2 cellular contexts compared by ENCODE assay signal in the genomic region with DNA sequence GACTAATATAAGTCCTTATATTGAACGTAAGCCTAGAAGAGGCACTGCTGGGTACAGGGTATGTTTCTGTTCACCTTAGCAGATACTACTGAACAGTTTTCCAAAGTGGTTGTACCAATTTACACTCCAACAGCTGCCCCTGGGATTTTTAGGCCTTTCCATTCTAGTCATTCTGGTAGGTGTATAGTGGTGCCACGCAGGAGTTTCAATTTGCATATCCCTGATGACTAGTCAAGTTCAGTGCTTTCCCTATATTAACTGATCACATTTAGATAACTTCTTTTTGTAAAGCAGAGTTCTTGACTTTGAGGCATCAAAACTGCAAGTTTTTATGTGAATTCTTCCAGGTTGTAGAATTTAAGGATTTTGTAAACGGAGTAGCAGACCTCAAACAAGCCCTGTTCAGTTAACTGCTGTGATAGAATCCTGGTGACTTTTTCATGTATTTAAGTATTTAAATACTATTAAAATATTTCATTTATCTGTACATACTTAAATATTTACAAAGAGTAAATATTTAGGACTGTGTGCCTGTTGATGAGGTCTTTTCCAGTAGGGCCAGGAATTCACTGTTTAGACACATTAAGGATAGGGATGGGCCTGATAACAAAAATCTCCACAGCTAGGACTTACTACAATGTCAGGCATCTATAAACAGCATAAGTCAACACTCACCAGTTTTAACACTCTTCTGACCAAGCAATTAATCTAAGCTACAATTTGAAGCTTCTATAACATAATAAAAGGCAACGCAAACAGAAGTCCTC.
TF ChIP-seq lines count a peak whose summit lies in the region.

No MANE protein-coding gene starts in this region.

TF ChIP-seq in HepG2, 621 proteins besides CTCF, POLR2A, EP300 and RAD21:
- TF ChIP-seq, protein P1, sequence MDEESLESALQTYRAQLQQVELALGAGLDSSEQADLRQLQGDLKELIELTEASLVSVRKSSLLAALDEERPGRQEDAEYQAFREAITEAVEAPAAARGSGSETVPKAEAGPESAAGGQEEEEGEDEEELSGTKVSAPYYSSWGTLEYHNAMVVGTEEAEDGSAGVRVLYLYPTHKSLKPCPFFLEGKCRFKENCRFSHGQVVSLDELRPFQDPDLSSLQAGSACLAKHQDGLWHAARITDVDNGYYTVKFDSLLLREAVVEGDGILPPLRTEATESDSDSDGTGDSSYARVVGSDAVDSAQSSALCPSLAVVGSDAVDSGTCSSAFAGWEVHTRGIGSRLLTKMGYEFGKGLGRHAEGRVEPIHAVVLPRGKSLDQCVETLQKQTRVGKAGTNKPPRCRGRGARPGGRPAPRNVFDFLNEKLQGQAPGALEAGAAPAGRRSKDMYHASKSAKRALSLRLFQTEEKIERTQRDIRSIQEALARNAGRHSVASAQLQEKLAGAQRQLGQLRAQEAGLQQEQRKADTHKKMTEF (CRISPR knock-in tag; IDR thresholded peaks at IDR 0.05): no peak
- peak; percentile 70; the same call in 1 of the 2 replicates for TF ChIP-seq ZNF12 (CRISPR knock-in tag; IDR thresholded peaks at IDR 0.05)
- TF ChIP-seq, protein P2, sequence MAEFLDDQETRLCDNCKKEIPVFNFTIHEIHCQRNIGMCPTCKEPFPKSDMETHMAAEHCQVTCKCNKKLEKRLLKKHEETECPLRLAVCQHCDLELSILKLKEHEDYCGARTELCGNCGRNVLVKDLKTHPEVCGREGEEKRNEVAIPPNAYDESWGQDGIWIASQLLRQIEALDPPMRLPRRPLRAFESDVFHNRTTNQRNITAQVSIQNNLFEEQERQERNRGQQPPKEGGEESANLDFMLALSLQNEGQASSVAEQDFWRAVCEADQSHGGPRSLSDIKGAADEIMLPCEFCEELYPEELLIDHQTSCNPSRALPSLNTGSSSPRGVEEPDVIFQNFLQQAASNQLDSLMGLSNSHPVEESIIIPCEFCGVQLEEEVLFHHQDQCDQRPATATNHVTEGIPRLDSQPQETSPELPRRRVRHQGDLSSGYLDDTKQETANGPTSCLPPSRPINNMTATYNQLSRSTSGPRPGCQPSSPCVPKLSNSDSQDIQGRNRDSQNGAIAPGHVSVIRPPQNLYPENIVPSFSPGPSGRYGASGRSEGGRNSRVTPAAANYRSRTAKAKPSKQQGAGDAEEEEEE (CRISPR knock-in tag; IDR thresholded peaks at IDR 0.05; ENCODE audit: borderline replicate concordance): no peak

TF ChIP-seq in K562, 482 proteins besides CTCF, POLR2A, EP300 and RAD21:
- TF ChIP-seq, protein P3, sequence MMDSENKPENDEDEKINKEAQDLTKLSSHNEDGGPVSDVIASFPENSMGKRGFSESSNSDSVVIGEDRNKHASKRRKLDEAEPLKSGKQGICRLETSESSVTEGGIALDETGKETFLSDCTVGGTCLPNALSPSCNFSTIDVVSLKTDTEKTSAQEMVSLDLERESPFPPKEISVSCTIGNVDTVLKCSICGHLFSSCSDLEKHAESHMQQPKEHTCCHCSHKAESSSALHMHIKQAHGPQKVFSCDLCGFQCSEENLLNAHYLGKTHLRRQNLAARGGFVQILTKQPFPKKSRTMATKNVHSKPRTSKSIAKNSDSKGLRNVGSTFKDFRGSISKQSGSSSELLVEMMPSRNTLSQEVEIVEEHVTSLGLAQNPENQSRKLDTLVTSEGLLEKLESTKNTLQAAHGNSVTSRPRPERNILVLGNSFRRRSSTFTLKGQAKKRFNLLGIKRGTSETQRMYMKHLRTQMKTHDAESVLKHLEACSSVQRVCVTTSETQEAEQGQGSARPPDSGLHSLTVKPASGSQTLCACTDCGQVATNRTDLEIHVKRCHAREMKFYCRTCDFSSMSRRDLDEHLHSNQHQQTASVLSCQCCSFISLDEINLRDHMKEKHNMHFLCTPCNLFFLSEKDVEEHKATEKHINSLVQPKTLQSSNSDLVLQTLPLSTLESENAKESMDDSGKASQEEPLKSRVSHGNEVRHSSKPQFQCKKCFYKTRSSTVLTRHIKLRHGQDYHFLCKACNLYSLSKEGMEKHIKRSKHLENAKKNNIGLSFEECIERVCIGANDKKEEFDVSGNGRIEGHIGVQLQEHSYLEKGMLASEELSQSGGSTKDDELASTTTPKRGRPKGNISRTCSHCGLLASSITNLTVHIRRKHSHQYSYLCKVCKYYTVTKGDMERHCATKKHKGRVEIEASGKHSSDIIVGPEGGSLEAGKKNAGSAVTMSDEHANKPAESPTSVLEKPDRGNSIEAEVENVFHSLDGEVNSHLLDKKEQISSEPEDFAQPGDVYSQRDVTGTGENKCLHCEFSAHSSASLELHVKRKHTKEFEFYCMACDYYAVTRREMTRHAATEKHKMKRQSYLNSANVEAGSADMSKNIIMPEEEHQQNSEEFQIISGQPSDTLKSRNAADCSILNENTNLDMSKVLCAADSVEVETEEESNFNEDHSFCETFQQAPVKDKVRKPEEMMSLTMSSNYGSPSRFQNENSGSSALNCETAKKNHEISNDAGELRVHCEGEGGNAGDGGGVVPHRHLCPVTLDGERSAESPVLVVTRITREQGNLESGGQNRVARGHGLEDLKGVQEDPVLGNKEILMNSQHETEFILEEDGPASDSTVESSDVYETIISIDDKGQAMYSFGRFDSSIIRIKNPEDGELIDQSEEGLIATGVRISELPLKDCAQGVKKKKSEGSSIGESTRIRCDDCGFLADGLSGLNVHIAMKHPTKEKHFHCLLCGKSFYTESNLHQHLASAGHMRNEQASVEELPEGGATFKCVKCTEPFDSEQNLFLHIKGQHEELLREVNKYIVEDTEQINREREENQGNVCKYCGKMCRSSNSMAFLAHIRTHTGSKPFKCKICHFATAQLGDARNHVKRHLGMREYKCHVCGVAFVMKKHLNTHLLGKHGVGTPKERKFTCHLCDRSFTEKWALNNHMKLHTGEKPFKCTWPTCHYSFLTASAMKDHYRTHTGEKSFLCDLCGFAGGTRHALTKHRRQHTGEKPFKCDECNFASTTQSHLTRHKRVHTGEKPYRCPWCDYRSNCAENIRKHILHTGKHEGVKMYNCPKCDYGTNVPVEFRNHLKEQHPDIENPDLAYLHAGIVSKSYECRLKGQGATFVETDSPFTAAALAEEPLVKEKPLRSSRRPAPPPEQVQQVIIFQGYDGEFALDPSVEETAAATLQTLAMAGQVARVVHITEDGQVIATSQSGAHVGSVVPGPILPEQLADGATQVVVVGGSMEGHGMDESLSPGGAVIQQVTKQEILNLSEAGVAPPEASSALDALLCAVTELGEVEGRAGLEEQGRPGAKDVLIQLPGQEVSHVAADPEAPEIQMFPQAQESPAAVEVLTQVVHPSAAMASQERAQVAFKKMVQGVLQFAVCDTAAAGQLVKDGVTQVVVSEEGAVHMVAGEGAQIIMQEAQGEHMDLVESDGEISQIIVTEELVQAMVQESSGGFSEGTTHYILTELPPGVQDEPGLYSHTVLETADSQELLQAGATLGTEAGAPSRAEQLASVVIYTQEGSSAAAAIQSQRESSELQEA (IDR thresholded peaks at IDR 0.05; ENCODE audit: low read depth): no peak
- TF ChIP-seq, protein P4, sequence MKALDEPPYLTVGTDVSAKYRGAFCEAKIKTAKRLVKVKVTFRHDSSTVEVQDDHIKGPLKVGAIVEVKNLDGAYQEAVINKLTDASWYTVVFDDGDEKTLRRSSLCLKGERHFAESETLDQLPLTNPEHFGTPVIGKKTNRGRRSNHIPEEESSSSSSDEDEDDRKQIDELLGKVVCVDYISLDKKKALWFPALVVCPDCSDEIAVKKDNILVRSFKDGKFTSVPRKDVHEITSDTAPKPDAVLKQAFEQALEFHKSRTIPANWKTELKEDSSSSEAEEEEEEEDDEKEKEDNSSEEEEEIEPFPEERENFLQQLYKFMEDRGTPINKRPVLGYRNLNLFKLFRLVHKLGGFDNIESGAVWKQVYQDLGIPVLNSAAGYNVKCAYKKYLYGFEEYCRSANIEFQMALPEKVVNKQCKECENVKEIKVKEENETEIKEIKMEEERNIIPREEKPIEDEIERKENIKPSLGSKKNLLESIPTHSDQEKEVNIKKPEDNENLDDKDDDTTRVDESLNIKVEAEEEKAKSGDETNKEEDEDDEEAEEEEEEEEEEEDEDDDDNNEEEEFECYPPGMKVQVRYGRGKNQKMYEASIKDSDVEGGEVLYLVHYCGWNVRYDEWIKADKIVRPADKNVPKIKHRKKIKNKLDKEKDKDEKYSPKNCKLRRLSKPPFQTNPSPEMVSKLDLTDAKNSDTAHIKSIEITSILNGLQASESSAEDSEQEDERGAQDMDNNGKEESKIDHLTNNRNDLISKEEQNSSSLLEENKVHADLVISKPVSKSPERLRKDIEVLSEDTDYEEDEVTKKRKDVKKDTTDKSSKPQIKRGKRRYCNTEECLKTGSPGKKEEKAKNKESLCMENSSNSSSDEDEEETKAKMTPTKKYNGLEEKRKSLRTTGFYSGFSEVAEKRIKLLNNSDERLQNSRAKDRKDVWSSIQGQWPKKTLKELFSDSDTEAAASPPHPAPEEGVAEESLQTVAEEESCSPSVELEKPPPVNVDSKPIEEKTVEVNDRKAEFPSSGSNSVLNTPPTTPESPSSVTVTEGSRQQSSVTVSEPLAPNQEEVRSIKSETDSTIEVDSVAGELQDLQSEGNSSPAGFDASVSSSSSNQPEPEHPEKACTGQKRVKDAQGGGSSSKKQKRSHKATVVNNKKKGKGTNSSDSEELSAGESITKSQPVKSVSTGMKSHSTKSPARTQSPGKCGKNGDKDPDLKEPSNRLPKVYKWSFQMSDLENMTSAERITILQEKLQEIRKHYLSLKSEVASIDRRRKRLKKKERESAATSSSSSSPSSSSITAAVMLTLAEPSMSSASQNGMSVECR (CRISPR knock-in tag; IDR thresholded peaks at IDR 0.05): no peak
- TF ChIP-seq SRSF1 (IDR thresholded peaks at IDR 0.05; ENCODE audit: low read depth, low read length) (no peak), TCF7L2 (IDR thresholded peaks at IDR 0.05; ENCODE audit: low read depth, low read length) (no peak), ZNF785 (CRISPR knock-in tag; IDR thresholded peaks at IDR 0.05) (no peak), SIX5 (IDR thresholded peaks at IDR 0.05; ENCODE audit: borderline replicate concordance in 1 of 2, insufficient read depth in 1 of 2, low read depth in 1 of 2, low read length in 2 of 2) (no peak), NR2C1 (IDR thresholded peaks at IDR 0.05) (no peak), NR2C1 (tag; IDR thresholded peaks at IDR 0.05) (no peak), NFE2L1 (tag; IDR thresholded peaks at IDR 0.05; ENCODE audit: borderline replicate concordance, low read depth) (no peak), RB1 (IDR thresholded peaks at IDR 0.05; ENCODE audit: low read depth) (no peak), ERF (CRISPR knock-in tag; IDR thresholded peaks at IDR 0.05) (no peak)
- TF ChIP-seq, protein P5, sequence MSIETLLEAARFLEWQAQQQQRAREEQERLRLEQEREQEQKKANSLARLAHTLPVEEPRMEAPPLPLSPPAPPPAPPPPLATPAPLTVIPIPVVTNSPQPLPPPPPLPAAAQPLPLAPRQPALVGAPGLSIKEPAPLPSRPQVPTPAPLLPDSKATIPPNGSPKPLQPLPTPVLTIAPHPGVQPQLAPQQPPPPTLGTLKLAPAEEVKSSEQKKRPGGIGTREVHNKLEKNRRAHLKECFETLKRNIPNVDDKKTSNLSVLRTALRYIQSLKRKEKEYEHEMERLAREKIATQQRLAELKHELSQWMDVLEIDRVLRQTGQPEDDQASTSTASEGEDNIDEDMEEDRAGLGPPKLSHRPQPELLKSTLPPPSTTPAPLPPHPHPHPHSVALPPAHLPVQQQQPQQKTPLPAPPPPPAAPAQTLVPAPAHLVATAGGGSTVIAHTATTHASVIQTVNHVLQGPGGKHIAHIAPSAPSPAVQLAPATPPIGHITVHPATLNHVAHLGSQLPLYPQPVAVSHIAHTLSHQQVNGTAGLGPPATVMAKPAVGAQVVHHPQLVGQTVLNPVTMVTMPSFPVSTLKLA (conservative IDR thresholded peaks at IDR 0.05): no peak
- TF ChIP-seq, protein P6, sequence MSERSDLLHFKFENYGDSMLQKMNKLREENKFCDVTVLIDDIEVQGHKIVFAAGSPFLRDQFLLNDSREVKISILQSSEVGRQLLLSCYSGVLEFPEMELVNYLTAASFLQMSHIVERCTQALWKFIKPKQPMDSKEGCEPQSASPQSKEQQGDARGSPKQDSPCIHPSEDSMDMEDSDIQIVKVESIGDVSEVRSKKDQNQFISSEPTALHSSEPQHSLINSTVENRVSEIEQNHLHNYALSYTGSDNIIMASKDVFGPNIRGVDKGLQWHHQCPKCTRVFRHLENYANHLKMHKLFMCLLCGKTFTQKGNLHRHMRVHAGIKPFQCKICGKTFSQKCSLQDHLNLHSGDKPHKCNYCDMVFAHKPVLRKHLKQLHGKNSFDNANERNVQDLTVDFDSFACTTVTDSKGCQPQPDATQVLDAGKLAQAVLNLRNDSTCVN (CRISPR knock-in tag; IDR thresholded peaks at IDR 0.05): no peak
